ENCODE assay signal across 25 cellular contexts in genomic region chr3:52328536-52329080, GRCh38.
"Had no signal": no experiment of that assay in that cellular context is flagged by ENCODE, and none has a peak within 500 bp of the region (broad histone marks: within the 10 kb centered on the region; RNA-seq: fewer than 3 reads in every experiment).

No MANE protein-coding gene starts in this region.

- H3K4me2 ChIP-seq: KMS-11 had no signal

- H3K27me3 ChIP-seq: adrenal gland had no signal

- H3K4me3 ChIP-seq: adrenal gland, SK-N-MC had no signal

- H3K9me3 ChIP-seq: adrenal gland had no signal

- H3K36me3 ChIP-seq: adrenal gland had no signal

- FAIRE-seq: TTC549 had no signal

- DNase-seq: activated CD4-positive, alpha-beta T cell treated with anti-CD3 and anti-CD28 coated beads for 48 hours; activated CD4-positive, alpha-beta T cell treated with anti-CD3 and anti-CD28 coated beads, Interleukin-2, amount 50 U/mL, for 4 hours; activated CD8-positive, alpha-beta memory T cell treated with anti-CD3 and anti-CD28 coated beads, Interleukin-2, amount 50 U/mL, for 48 hours; activated CD8-positive, alpha-beta T cell treated with anti-CD3 and anti-CD28 coated beads, Interleukin-2, amount 10 ng/mL, durations not matched to agents 7 days and 5 days; activated effector memory CD4-positive, alpha-beta T cell treated with anti-CD3 and anti-CD28 coated beads, Interleukin-2, amount 50 U/mL, for 16 hours; activated naive CD4-positive, alpha-beta T cell treated with anti-CD3 and anti-CD28 coated beads for 36 hours; activated T-cell treated with anti-CD3 and anti-CD28 coated beads, Interleukin-2, amount 50 U/mL, for 1 hour; adrenal gland; anterior cingulate cortex; NCI-H1092; NCI-H1417; NCI-H1930; NCI-H2171; NCI-H2227 treated with DMSO at 0.1 percent for 48 hours; NCI-H446 treated with DMSO at 0.1 percent for 48 hours; NCI-H524 treated with DMSO at 0.1 percent for 48 hours; NCI-H748 treated with DMSO at 0.1 percent for 48 hours; T-cell; T-helper 2 cell; T1000 had no signal

- H3K27ac ChIP-seq: adrenal gland, KMS-11, SK-N-MC, VCaP had no signal

- H3K4me1 Mint-ChIP-seq: T-cell had no signal

- H3K9ac ChIP-seq: KMS-11 had no signal

- H3K4me3 Mint-ChIP-seq: activated CD8-positive, alpha-beta T cell treated with anti-CD3 and anti-CD28 coated beads, Interleukin-2, amount 10 ng/mL, durations not matched to agents 7 days and 5 days; activated naive CD4-positive, alpha-beta T cell treated with anti-CD3 and anti-CD28 coated beads for 36 hours; activated naive CD8-positive, alpha-beta T cell; T-cell had no signal

- H3K9me3 Mint-ChIP-seq: activated naive CD4-positive, alpha-beta T cell treated with anti-CD3 and anti-CD28 coated beads for 36 hours; T-cell had no signal

- H3K27me3 Mint-ChIP-seq: activated naive CD8-positive, alpha-beta T cell; T-cell had no signal

- ATAC-seq: activated CD8-positive, alpha-beta T cell treated with anti-CD3 and anti-CD28 coated beads, Interleukin-2, amount 10 ng/mL, durations not matched to agents 7 days and 5 days; T-cell had no signal

- H3K27ac Mint-ChIP-seq: activated CD8-positive, alpha-beta T cell treated with anti-CD3 and anti-CD28 coated beads, Interleukin-2, amount 10 ng/mL, durations not matched to agents 7 days and 5 days; activated naive CD4-positive, alpha-beta T cell treated with anti-CD3 and anti-CD28 coated beads for 36 hours; activated naive CD8-positive, alpha-beta T cell; T-cell had no signal
